Comparison of ENCODE assay signal across 21 cellular contexts in the genomic region with DNA sequence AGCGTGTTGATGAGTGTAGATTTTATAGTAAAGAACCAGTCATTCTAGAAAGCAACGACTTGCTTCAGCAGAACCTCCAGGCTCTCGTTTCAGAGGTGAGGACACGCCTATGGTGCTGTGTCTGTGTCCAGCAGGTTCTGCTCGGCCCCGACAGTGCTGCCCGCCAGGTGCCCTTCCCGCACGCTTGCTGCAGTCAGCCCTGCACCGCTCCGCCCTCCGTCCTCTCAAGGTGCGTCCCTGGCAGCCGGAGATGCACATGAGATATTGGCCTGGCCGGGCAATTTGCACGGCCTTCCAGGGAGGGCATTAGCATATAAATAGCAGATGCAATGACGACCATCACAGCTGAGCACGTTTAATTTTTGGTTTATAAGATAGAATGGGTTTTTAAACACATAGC. TPM values are rescaled to one million over a fixed set of nuclear protein-coding genes. Genes with fewer than 3 reads are reported as not detected.
"Had no signal": no experiment of that assay in that cellular context is flagged by ENCODE, and none has a peak within 500 bp of the region (broad histone marks: within the 10 kb centered on the region; RNA-seq: fewer than 3 reads in every experiment).

No MANE protein-coding gene starts in this region.

- H3K27ac Mint-ChIP-seq: T-cell had no signal

- H3K9me3 ChIP-seq: SK-N-SH had no signal

- H3K9ac ChIP-seq: SK-N-SH had no signal

- DNase-seq: KBM-7, MV-4-11, NCI-H1048, NCI-H1694 treated with DMSO at 0.1 percent for 48 hours, NCI-H1930, NCI-H2107, NCI-H2171 treated with DMSO at 0.1 percent for 48 hours, NCI-H345, NCI-H446 treated with DMSO at 0.1 percent for 48 hours, NCI-H510A treated with DMSO at 0.1 percent for 48 hours, NCI-H526, NCI-H82, RPMI8226, SHP77, SW 1271, T-cell had no signal

- ATAC-seq: T-cell had no signal

- H3K9me3 Mint-ChIP-seq: T-cell had no signal

- H3K27me3 Mint-ChIP-seq: T-cell had no signal

- H3K4me3 Mint-ChIP-seq: T-cell had no signal

RNA-seq across cellular contexts. Expression of a gene that starts 44.9 kb away (rescaled TPM):
- total RNA-seq: HT-29, LHCN-M2, MCF 10A, SK-MEL-5, T-cell had no signal
- polyA plus RNA-seq: SK-N-SH had no signal
